ENCODE assay signal across 8 cellular contexts in the genomic region with DNA sequence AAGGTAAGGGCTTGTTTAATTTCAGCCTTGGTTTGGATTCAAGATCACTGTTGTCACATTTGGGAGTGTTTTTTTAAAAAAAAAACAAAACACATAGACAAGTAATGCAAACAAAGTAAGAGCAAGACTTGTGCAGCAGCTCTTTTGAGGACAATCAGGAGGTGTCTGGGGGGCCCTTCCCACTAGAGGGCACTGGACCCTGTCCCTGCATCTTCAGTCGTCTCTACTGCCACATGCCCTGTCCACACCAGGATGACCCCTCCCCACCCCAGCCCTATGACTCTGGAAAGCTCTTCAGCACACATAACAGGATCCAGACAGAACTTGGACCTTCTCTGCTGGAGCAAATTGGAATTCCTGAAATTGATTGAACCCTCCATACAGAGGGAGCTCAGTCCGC.
DNase-seq lines count a peak whose midpoint lies in the region; ATAC-seq, FAIRE-seq and TF ChIP-seq lines count a peak whose summit lies in the region.

No MANE protein-coding gene starts in this region.

- CTCF ChIA-PET in A549 (lab: Yijun Ruan, JAX): interaction anchor here (0.9 to 1.7 kb wide), 3 partner anchors 43 to 397 kb away, joined by 3 to 4 read pairs (median 4); no protein-coding TSS in a partner anchor
- CTCF ChIA-PET in mammary epithelial cell (lab: Charles Lee; ENCODE audit: low non-redundant PET): interaction anchor here (0.6 kb wide), 1 partner anchor 58 kb away, joined by 5 read pairs; no protein-coding TSS in a partner anchor

- H3K4me3 ChIP-seq in A549 (no peak overlapping the region), MG63 (no peak overlapping the region), mammary epithelial cell (replicated peaks in 1 of 3; ENCODE audit: insufficient read depth in 1 of 3, low read depth in 2 of 3, low read length in 3 of 3) (no peak overlapping the region), left lung (no peak overlapping the region)

- POLR2A ChIA-PET in A549 (lab: Yijun Ruan, JAX): no interaction called here

- no peak overlapping the region for H3K4me2 ChIP-seq in A549
- no peak overlapping the region for H3K4me2 ChIP-seq in mammary epithelial cell (ENCODE audit: insufficient read depth, low read depth, low read length)

- BruUV-seq in mammary epithelial cell (replicated peaks; lab: Mats Ljungman, UMichigan): no TSS peak

- H3K4me1 ChIP-seq in A549 (no peaks in the 10 kb centered on the region), mammary epithelial cell (ENCODE audit: insufficient read depth, low read length) (peaks cover 19% of the 10 kb centered on the region), left lung (no peaks in the 10 kb centered on the region)

- H4K20me1 ChIP-seq in mammary epithelial cell (ENCODE audit: insufficient read depth, low read length): no peaks in the 10 kb centered on the region

- TF ChIP-seq CTCF in A549 (IDR thresholded peaks at IDR 0.05) (peak; percentile 31; the same call in 1 of the 3 replicates), GM12872 (IDR thresholded peaks at IDR 0.05; ENCODE audit: insufficient read depth, low read depth, low read length) (peak; percentile 81), mammary epithelial cell (conservative IDR thresholded peaks at IDR 0.05 in 1 of 2, IDR thresholded peaks at IDR 0.05 in 1 of 2; ENCODE audit: extremely low read depth in 1 of 2, insufficient read depth in 1 of 2, low read depth in 1 of 2, low read length in 2 of 2) (peak; percentile 39 to 45), left lung (IDR thresholded peaks at IDR 0.05) (peak in 1 of 2 donors; percentile 32)

- peaks cover 5% of the 10 kb centered on the region for H3K27me3 ChIP-seq in MG63
- H3K27me3 ChIP-seq in mammary epithelial cell (ENCODE audit: insufficient read depth, low read length): no peaks in the 10 kb centered on the region
- H3K27me3 ChIP-seq in left lung: no peaks in the 10 kb centered on the region

- no peaks in the 10 kb centered on the region for H3K9me3 ChIP-seq in A549
- H3K9me3 ChIP-seq in MG63: no peaks in the 10 kb centered on the region
- no peaks in the 10 kb centered on the region for H3K9me3 ChIP-seq in mammary epithelial cell (replicated peaks; ENCODE audit: insufficient read depth, low read length)
- H3K9me3 ChIP-seq in left lung: no peaks in the 10 kb centered on the region

- TF ChIP-seq EP300 in A549 (IDR thresholded peaks at IDR 0.05): no peak

- no peak overlapping the region for H2AFZ ChIP-seq in mammary epithelial cell (ENCODE audit: low read depth, low read length)

- 57% methylated on average over 2 of the region's 2 CpGs for WGBS in A549 (ENCODE audit: missing lambda C conversion rate)
- WGBS in mammary epithelial cell (ENCODE audit: low coverage, missing lambda C conversion rate): 88% methylated on average over 2 of the region's 2 CpGs

- H3K36me3 ChIP-seq in MG63 (no peaks in the 10 kb centered on the region; the same call in 1 of the 2 replicates), mammary epithelial cell (ENCODE audit: insufficient read depth, low read length) (no peaks in the 10 kb centered on the region), left lung (no peaks in the 10 kb centered on the region)

- in situ Hi-C loops in mammary epithelial cell (cut with MboI; ENCODE audit: low sequenced_read_pairs in 2 of 2): no loop called here

- peak in 1 of 2 experiments; percentile 23 for DNase-seq in A549 (ENCODE audit: low read depth in 1 of 2, low spot score in 1 of 2)
- DNase-seq in MG63: peak; percentile 59
- no peak for DNase-seq in mammary epithelial cell
- no peak for DNase-seq in left lung
- no peak for DNase-seq in NCI-H2196 (lab: John Stamatoyannopoulos, UW; ENCODE audit: unreplicated experiment)
- DNase-seq in NCI-H2029 (lab: John Stamatoyannopoulos, UW): no peak

- H3K79me2 ChIP-seq in mammary epithelial cell (ENCODE audit: insufficient read depth, low read length): no peaks in the 10 kb centered on the region

- dilution Hi-C loops in mammary epithelial cell (cut with HindIII; ENCODE audit: low sequenced_read_pairs): no loop called here

- no peak overlapping the region for H3K27ac ChIP-seq in A549
- peak overlapping the region; percentile 25 for H3K27ac ChIP-seq in mammary epithelial cell (ENCODE audit: insufficient read depth, low read depth, low read length)
- H3K27ac ChIP-seq in left lung: no peak overlapping the region

- no peak for TF ChIP-seq POLR2A in A549 (IDR thresholded peaks at IDR 0.05; ENCODE audit: low read length)

- ATAC-seq in A549 (peak; percentile 43 to 78; a peak in 3 of 6 replicates), left lung (peak; percentile 60), HG02763 (IDR thresholded peaks at IDR 0.05; ENCODE audit: unreplicated experiment) (no peak)

- TF ChIP-seq RAD21 in A549 (conservative IDR thresholded peaks at IDR 0.05 in 1 of 2, IDR thresholded peaks at IDR 0.05 in 1 of 2): 0 out of 5 replicates have a peak, but pooled peaks have one; percentile 18 to 27

- no peak overlapping the region for H3K9ac ChIP-seq in mammary epithelial cell (ENCODE audit: insufficient read depth, low read length)

- intact Hi-C loops in mammary epithelial cell (cut with micrococcal nuclease): loop anchor here (1.0 to 2.0 kb wide), 4 partner anchors 43 to 394 kb away; no protein-coding TSS in a partner anchor
- intact Hi-C loops in left lung (cut with DNase I): no loop called here

- FAIRE-seq in A549 (lab: Jason Lieb, UNC): no peak

TF ChIP-seq in A549, 52 proteins besides CTCF, POLR2A, EP300 and RAD21:
- TF ChIP-seq ESRRA (IDR thresholded peaks at IDR 0.05; ENCODE audit: borderline replicate concordance, low read length) (no peak), SMC3 (IDR thresholded peaks at IDR 0.05) (peak; percentile 21; the same call in 1 of the 3 replicates)
